1 cellular context compared by ENCODE assay signal in the genomic region with DNA sequence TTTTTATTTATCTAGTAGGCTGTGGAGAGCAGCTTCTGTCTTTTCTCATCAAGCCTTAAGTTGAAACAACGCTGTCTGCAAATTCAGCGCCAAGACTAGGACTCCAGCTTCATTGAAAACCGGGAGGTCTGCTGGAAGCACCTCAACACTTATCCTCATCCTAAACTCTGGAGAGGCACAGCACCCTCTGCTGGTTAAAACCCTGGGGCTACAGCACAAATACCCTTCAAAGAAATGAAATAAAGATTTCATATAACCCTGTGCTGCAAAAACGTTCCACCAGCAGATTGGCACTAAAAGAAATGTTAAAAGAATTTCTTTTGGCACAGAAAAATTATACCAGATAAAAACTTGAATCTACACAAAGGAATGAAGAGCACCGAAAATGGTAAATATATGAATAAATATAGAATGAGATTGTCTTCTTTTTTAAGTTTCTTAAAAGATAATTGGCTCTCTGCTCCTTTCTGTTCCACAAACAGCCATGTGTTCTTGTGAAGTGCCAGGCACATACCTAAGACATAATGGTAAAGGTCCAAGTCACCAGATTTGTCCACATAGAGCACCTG.
TF ChIP-seq lines count a peak whose summit lies in the region.

No MANE protein-coding gene starts in this region.

TF ChIP-seq in GM23338, 12 proteins besides CTCF, POLR2A, EP300 and RAD21 (continued from another document):
- TF ChIP-seq ZNF462 (CRISPR knock-in tag; IDR thresholded peaks at IDR 0.05): no peak
